13 cellular contexts compared by ENCODE assay signal in genomic region chr6:92292067-92292466, GRCh38.
DNase-seq lines count a peak whose midpoint lies in the region; TF ChIP-seq lines count a peak whose summit lies in the region.
"Had no signal": no experiment of that assay in that cellular context is flagged by ENCODE, and none has a peak within 500 bp of the region (broad histone marks: within the 10 kb centered on the region; RNA-seq: fewer than 3 reads in every experiment).

No MANE protein-coding gene starts in this region.

- H3K27ac ChIP-seq in endodermal cell (ENCODE audit: low read depth, low read length) = no peak overlapping the region
- H3K27ac ChIP-seq in vagina = no peak overlapping the region
- H3K27ac ChIP-seq: 22Rv1 had no signal

- H3K27me3 ChIP-seq in endodermal cell (ENCODE audit: control insufficient read depth, insufficient read depth, low read length, poor library complexity, severe bottlenecking) = no peaks in the 10 kb centered on the region
- H3K27me3 ChIP-seq in vagina = no peaks in the 10 kb centered on the region

- no peak overlapping the region for H3K27ac Mint-ChIP-seq in endodermal cell
- H3K27ac Mint-ChIP-seq: CD14-positive monocyte; CD8-positive, alpha-beta T cell; HFFc6 had no signal

- no peak overlapping the region for H3K9ac ChIP-seq in endodermal cell (ENCODE audit: extremely low read depth, low read length, poor library complexity, severe bottlenecking)

- no peaks in the 10 kb centered on the region for H3K27me3 Mint-ChIP-seq in endodermal cell (ENCODE audit: insufficient read depth)

- TF ChIP-seq POLR2A in vagina (IDR thresholded peaks at IDR 0.05) = no peak

- H3K4me1 ChIP-seq in endodermal cell (ENCODE audit: control insufficient read depth, insufficient read depth, low read length) (no peaks in the 10 kb centered on the region), vagina (no peaks in the 10 kb centered on the region)

- H3K36me3 Mint-ChIP-seq in endodermal cell (ENCODE audit: low read depth) = no peaks in the 10 kb centered on the region
- H3K36me3 Mint-ChIP-seq: CD14-positive monocyte; CD8-positive, alpha-beta T cell had no signal

- TF ChIP-seq CTCF in endodermal cell (conservative IDR thresholded peaks at IDR 0.05) (peak; percentile 18), vagina (IDR thresholded peaks at IDR 0.05) (no peak)

- intact Hi-C loops in vagina (cut with DNase I) = no loop called here

- H3K9me3 ChIP-seq in endodermal cell (ENCODE audit: control insufficient read depth, low read length) (no peaks in the 10 kb centered on the region), vagina (no peaks in the 10 kb centered on the region)

- WGBS in endodermal cell (ENCODE audit: insufficient coverage in 1 of 2, insufficient read length in 1 of 2), 2 experiments = 70% methylated on average over 1 of the region's 1 CpG; no CpG with 5 or more reads in 1 of the 2 experiments

- H3K4me3 Mint-ChIP-seq in endodermal cell = no peak overlapping the region
- H3K4me3 Mint-ChIP-seq: CD14-positive monocyte; CD8-positive, alpha-beta T cell; HFFc6 had no signal

- H3K36me3 ChIP-seq in endodermal cell (ENCODE audit: control insufficient read depth, insufficient read depth, low read length) (no peaks in the 10 kb centered on the region), vagina (no peaks in the 10 kb centered on the region)

- peaks cover 9% of the 10 kb centered on the region for H3K4me1 Mint-ChIP-seq in endodermal cell
- H3K4me1 Mint-ChIP-seq: CD14-positive monocyte had no signal

- peak; percentile 7 for DNase-seq in DMS53 (lab: John Stamatoyannopoulos, UW)
- DNase-seq in DMS53 treated with DMSO at 0.1 percent for 48 hours (lab: John Stamatoyannopoulos, UW; ENCODE audit: unreplicated experiment) = no peak
- peak; percentile 40 for DNase-seq in NCI-H69 (lab: John Stamatoyannopoulos, UW)
- DNase-seq in endodermal cell = no peak
- DNase-seq in NCI-H187 treated with DMSO at 0.1 percent for 48 hours (lab: John Stamatoyannopoulos, UW) = no peak
- no peak for DNase-seq in vagina (ENCODE audit: extremely low spot score in 2 of 2)
- no peak for DNase-seq in germinal center (ENCODE audit: low spot score)
- DNase-seq: CD8-positive, alpha-beta T cell; DMS79; HCEC 1CT; HFFc6 had no signal

- H3K4me3 ChIP-seq in endodermal cell (ENCODE audit: low read length) (no peak overlapping the region), vagina (no peak overlapping the region)

- no peaks in the 10 kb centered on the region for H3K9me3 Mint-ChIP-seq in endodermal cell

Comparison
In these comparisons a context has a peak if more than half of its experiments do, and no peak if none do; other contexts are left out.
1. DNase-seq: peak in DMS53 (single experiment) and NCI-H69 (single experiment); none in DMS53 treated with DMSO at 0.1 percent for 48 hours (single experiment), endodermal cell (single experiment), NCI-H187 treated with DMSO at 0.1 percent for 48 hours (single experiment), vagina (0 of 2) and germinal center (single experiment).